Comparison of ENCODE assay signal across 34 cellular contexts in the genomic region with DNA sequence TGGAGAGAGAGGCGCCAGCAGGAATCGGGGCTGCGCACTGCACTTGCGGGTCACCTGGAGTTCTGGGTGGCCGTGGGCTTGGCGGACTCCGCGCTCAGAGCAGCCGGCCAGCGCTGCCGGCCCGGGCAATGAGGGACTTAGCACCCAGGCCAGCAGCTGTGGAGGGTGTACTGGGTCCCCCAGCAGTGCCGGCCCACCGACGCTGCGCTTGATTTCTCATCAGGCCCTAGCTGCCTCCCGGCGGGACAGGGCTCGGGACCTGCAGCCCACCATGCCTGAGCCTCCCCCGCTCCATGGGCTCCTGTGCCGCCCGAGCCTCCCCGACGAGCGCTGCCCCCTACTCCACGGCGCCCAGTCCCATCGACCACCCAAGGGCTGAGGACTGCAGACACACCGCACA.
"Had no signal": no experiment of that assay in that cellular context is flagged by ENCODE, and none has a peak within 500 bp of the region (broad histone marks: within the 10 kb centered on the region; RNA-seq: fewer than 3 reads in every experiment).

No MANE protein-coding gene starts in this region.

- H3K27ac ChIP-seq: KMS-11 had no signal

- H3K36me3 ChIP-seq: MG63 had no signal

- H3K4me2 ChIP-seq: KMS-11 had no signal

- H3K9ac ChIP-seq: KMS-11 had no signal

- DNase-seq: Karpas-422, Kasumi-1, KG1, MG63, MM.1S, MV-4-11, NCI-H1048, NCI-H1092, NCI-H1092 treated with DMSO at 0.1 percent for 48 hours, NCI-H1105, NCI-H1105 treated with DMSO at 0.1 percent for 48 hours, NCI-H1417, NCI-H1417 treated with DMSO at 0.1 percent for 48 hours, NCI-H1436, NCI-H1436 treated with DMSO at 0.1 percent for 48 hours, NCI-H146, NCI-H1694, NCI-H1694 treated with DMSO at 0.1 percent for 48 hours, NCI-H187, NCI-H187 treated with DMSO at 0.1 percent for 48 hours, NCI-H1930, NCI-H2029, NCI-H2029 treated with DMSO at 0.1 percent for 48 hours, NCI-H2081, NCI-H2081 treated with DMSO at 0.1 percent for 48 hours, NCI-H2107, NCI-H2171, NCI-H2171 treated with DMSO at 0.1 percent for 48 hours, NCI-H2227 treated with DMSO at 0.1 percent for 48 hours, NCI-H226, NCI-H345, NCI-H446, NCI-H446 treated with DMSO at 0.1 percent for 48 hours had no signal

- H3K4me3 ChIP-seq: MG63 had no signal

- H3K27me3 ChIP-seq: MG63 had no signal
